ENCODE assay signal across 8 cellular contexts in the genomic region with DNA sequence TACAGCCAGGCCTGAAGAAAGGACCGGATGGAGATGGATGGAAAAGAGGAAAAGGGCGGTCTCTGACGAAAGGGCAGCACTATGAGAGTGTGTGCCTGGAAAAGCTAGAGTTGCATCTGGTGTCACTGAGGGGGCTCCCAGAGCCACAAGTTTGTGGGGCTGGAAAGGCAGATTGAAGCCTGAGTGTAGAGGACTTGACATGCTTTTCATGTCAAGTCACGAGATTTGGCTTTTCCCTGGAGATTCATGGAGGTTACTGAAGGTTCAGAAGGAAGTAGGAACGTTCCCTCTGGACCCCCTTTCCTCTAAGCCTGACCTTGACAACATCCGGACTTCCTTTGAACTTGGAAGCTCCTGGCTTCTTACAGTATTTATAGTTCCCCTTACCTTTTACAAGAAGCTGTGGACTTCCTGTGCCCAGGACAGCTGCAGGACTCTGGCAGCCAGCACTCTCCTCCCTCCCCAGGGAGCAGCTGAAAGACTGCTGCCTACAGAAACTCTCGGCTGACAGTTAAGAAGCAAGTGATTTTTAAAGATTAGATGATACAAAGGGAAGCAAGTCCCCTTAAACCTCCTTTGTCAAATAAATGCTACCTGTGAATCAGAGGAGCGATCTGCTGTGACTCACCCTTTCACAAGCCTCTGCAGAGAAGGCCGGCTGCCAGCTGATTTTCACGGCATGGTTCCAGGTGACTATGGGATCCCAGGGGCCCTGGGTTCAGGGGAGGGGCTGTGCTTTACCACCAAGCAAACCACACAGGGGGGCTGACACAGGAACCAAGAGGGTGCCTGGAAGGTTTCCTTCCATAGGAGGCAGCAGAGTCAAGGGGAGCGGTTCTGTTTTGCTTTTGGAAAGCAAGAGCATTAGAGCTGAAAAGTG.
DNase-seq lines count a peak whose midpoint lies in the region; ATAC-seq and TF ChIP-seq lines count a peak whose summit lies in the region.

No MANE protein-coding gene starts in this region.

- H3K36me3 Mint-ChIP-seq in progenitor cell of endocrine pancreas (ENCODE audit: insufficient read depth), result peaks cover 7% of the 10 kb centered on the region

- intact Hi-C loops in dorsolateral prefrontal cortex (cut with DNase I), result no loop called here

- no peak overlapping the region for H3K4me3 Mint-ChIP-seq in progenitor cell of endocrine pancreas (ENCODE audit: low read depth)

- TF ChIP-seq CTCF in fibroblast of mammary gland (conservative IDR thresholded peaks at IDR 0.05; ENCODE audit: control insufficient read depth, insufficient read depth, low read depth, low read length) (peak; percentile 46), progenitor cell of endocrine pancreas (IDR thresholded peaks at IDR 0.05; ENCODE audit: unreplicated experiment) (no peak), dorsolateral prefrontal cortex (IDR thresholded peaks at IDR 0.05 in 54 of 56, conservative IDR thresholded peaks at IDR 0.05 in 2 of 56; ENCODE audit: low read depth in 1 of 56, partially characterized antibody in 56 of 56) (peak in 19 of 56 donors; percentile 10 to 31 (median 19))

- no peaks in the 10 kb centered on the region for H3K27me3 ChIP-seq in dorsolateral prefrontal cortex

- TF ChIP-seq RAD21 in Ishikawa (IDR thresholded peaks at IDR 0.05; ENCODE audit: low read depth), result peak; percentile 56

- H3K9me3 Mint-ChIP-seq in progenitor cell of endocrine pancreas (ENCODE audit: low read depth), result peaks cover 4% of the 10 kb centered on the region

- no peak for TF ChIP-seq EP300 in Ishikawa (IDR thresholded peaks at IDR 0.05; ENCODE audit: borderline replicate concordance)

- H3K27ac ChIP-seq in dorsolateral prefrontal cortex, result peak overlapping the region in 4 of 59 donors; percentile 6 to 29 (median 16)

- H3K27ac Mint-ChIP-seq in progenitor cell of endocrine pancreas, result peak overlapping the region; percentile 29

- no peaks in the 10 kb centered on the region for H3K27me3 Mint-ChIP-seq in progenitor cell of endocrine pancreas

- no peak overlapping the region for H3K4me3 ChIP-seq in fibroblast of mammary gland (ENCODE audit: control insufficient read depth, low read depth, low read length)
- no peak overlapping the region for H3K4me3 ChIP-seq in dorsolateral prefrontal cortex

- peak; percentile 82 to 88 for ATAC-seq in activated CD4-positive, CD25-positive, alpha-beta regulatory T cell treated with anti-CD3 and anti-CD28 coated beads, Interleukin-2, amount 50 U/mL, for 24 hours
- ATAC-seq in HG03135 (IDR thresholded peaks at IDR 0.05; ENCODE audit: unreplicated experiment), result no peak

- peaks cover 3% of the 10 kb centered on the region for H3K4me1 Mint-ChIP-seq in progenitor cell of endocrine pancreas (ENCODE audit: low read depth)

- no peak for DNase-seq in activated CD4-positive, CD25-positive, alpha-beta regulatory T cell (lab: John Stamatoyannopoulos, UW)
- peak; percentile 66 for DNase-seq in activated CD4-positive, alpha-beta T cell treated with anti-CD3 and anti-CD28 coated beads for 48 hours
- peak; percentile 84 for DNase-seq in fibroblast of mammary gland (ENCODE audit: low read depth)
- no peak for DNase-seq in progenitor cell of endocrine pancreas (ENCODE audit: low spot score, unreplicated experiment)
- no peak for DNase-seq in dorsolateral prefrontal cortex

TF ChIP-seq in Ishikawa, 13 proteins besides CTCF, POLR2A, EP300 and RAD21:
- TF ChIP-seq CEBPB (IDR thresholded peaks at IDR 0.05) (no peak), NFIC (IDR thresholded peaks at IDR 0.05) (peak; percentile 55; the same call in 1 of the 2 replicates)

Comparison
In these comparisons a context has a peak if more than half of its experiments do, and no peak if none do; other contexts are left out.
1. DNase-seq: peak in activated CD4-positive, alpha-beta T cell treated with anti-CD3 and anti-CD28 coated beads for 48 hours (single experiment) and fibroblast of mammary gland (single experiment); none in activated CD4-positive, CD25-positive, alpha-beta regulatory T cell (0 of 4), progenitor cell of endocrine pancreas (single experiment) and dorsolateral prefrontal cortex (0 of 10).